In genomic region chr3:60081381-60082095, GRCh38 we compare ENCODE assay signal across 12 cellular contexts.
DNase-seq lines count a peak whose midpoint lies in the region; ATAC-seq and TF ChIP-seq lines count a peak whose summit lies in the region.
"Had no signal": no experiment of that assay in that cellular context is flagged by ENCODE, and none has a peak within 500 bp of the region (broad histone marks: within the 10 kb centered on the region; RNA-seq: fewer than 3 reads in every experiment).

No MANE protein-coding gene starts in this region.

- peak overlapping the region; percentile 71 for H3K4me3 Mint-ChIP-seq in T-helper 17 cell

- intact Hi-C loops in ascending aorta (cut with DNase I) = no loop called here

- H3K4me2 ChIP-seq in BLaER1 = peak overlapping the region; percentile 75

- no peaks in the 10 kb centered on the region for H3K27me3 Mint-ChIP-seq in T-helper 17 cell

- H3K36me3 ChIP-seq in BLaER1 = no peaks in the 10 kb centered on the region
- H3K36me3 ChIP-seq in ascending aorta = no peaks in the 10 kb centered on the region
- H3K36me3 ChIP-seq: prostate gland had no signal

- H3K4me3 ChIP-seq in BLaER1 = peak overlapping the region; percentile 20; the same call in 1 of the 2 replicates
- H3K4me3 ChIP-seq in ascending aorta = no peak overlapping the region
- H3K4me3 ChIP-seq: prostate gland had no signal

- peaks cover 34% of the 10 kb centered on the region for H3K9me3 ChIP-seq in BLaER1
- H3K9me3 ChIP-seq in T-helper 17 cell (ENCODE audit: control insufficient read depth, low read length, poor library complexity, severe bottlenecking) = no peaks in the 10 kb centered on the region
- H3K9me3 ChIP-seq in ascending aorta = no peaks in the 10 kb centered on the region
- H3K9me3 ChIP-seq: prostate gland had no signal

- H3K4me1 ChIP-seq in BLaER1 = peaks cover 40% of the 10 kb centered on the region
- no peaks in the 10 kb centered on the region for H3K4me1 ChIP-seq in ascending aorta
- H3K4me1 ChIP-seq: prostate gland had no signal

- TF ChIP-seq CTCF in ascending aorta (IDR thresholded peaks at IDR 0.05) = no peak

- no peaks in the 10 kb centered on the region for H3K36me3 Mint-ChIP-seq in T-helper 17 cell (ENCODE audit: low read depth)

- peak overlapping the region; percentile 51; the same call in 1 of the 2 replicates for H3K27ac ChIP-seq in BLaER1
- no peak overlapping the region for H3K27ac ChIP-seq in ascending aorta
- H3K27ac ChIP-seq: prostate gland had no signal

- peaks cover 13% of the 10 kb centered on the region for H3K4me1 Mint-ChIP-seq in T-helper 17 cell

- no peak overlapping the region for H3K9ac ChIP-seq in BLaER1

- peak overlapping the region; percentile 32 for H3K27ac Mint-ChIP-seq in T-helper 17 cell

- H4K20me1 ChIP-seq in BLaER1 = no peaks in the 10 kb centered on the region

- no peak for DNase-seq in T-helper 17 cell
- no peak for DNase-seq in ascending aorta (ENCODE audit: low spot score in 2 of 2)
- DNase-seq in NCI-H2171 (lab: John Stamatoyannopoulos, UW) = no peak
- DNase-seq: COR-L47, NCI-H187 treated with DMSO at 0.1 percent for 48 hours had no signal

- no peaks in the 10 kb centered on the region for H3K27me3 ChIP-seq in BLaER1
- no peaks in the 10 kb centered on the region for H3K27me3 ChIP-seq in ascending aorta

- peak; percentile 62 for ATAC-seq in GM18870 (IDR thresholded peaks at IDR 0.05; ENCODE audit: unreplicated experiment)
- peak; percentile 80 for ATAC-seq in HG03159 (IDR thresholded peaks at IDR 0.05; ENCODE audit: unreplicated experiment)
- ATAC-seq in T-helper 17 cell = peak; percentile 41
- ATAC-seq in GM18861 (IDR thresholded peaks at IDR 0.05; ENCODE audit: unreplicated experiment) = no peak
- ATAC-seq in GM19467 (IDR thresholded peaks at IDR 0.05; ENCODE audit: unreplicated experiment) = no peak
- ATAC-seq: SK-N-SH treated with all-trans-retinoic acid at 6 μM for 48 hours had no signal

Comparison
In these comparisons a context has a peak if more than half of its experiments do, and no peak if none do; other contexts are left out.
1. ATAC-seq: peak in GM18870 (single experiment), HG03159 (single experiment) and T-helper 17 cell (single experiment); none in GM18861 (single experiment) and GM19467 (single experiment).